In genomic region chr1:75423616-75424015, GRCh38 we compare ENCODE assay signal across 1 cellular context.
TF ChIP-seq lines count a peak whose summit lies in the region.

No MANE protein-coding gene starts in this region.

TF ChIP-seq in K562, 482 proteins besides CTCF, POLR2A, EP300 and RAD21 (continued from another document and continues in another):
- TF ChIP-seq MBD1 (CRISPR knock-in tag; IDR thresholded peaks at IDR 0.05) (no peak), RNF219 (CRISPR knock-in tag; IDR thresholded peaks at IDR 0.05) (no peak), ZKSCAN8 (CRISPR knock-in tag; IDR thresholded peaks at IDR 0.05) (no peak), PHF8 (IDR thresholded peaks at IDR 0.05; ENCODE audit: borderline replicate concordance, low read length) (no peak), ZNF232 (CRISPR knock-in tag; IDR thresholded peaks at IDR 0.05) (no peak), RBM14 (IDR thresholded peaks at IDR 0.05; ENCODE audit: borderline replicate concordance, insufficient read depth, low read depth, low read length) (no peak), CBFB (CRISPR knock-in tag; IDR thresholded peaks at IDR 0.05) (no peak), KDM5B (IDR thresholded peaks at IDR 0.05; ENCODE audit: insufficient replicate concordance, low read depth, low read length) (no peak), ARID2 (IDR thresholded peaks at IDR 0.05) (no peak), PTBP1 (IDR thresholded peaks at IDR 0.05; ENCODE audit: low read depth, low read length) (no peak), RHOXF2B (CRISPR knock-in tag; conservative IDR thresholded peaks at IDR 0.05) (no peak), NR3C1 (CRISPR knock-in tag; IDR thresholded peaks at IDR 0.05) (no peak), HMGN3 (IDR thresholded peaks at IDR 0.05; ENCODE audit: borderline replicate concordance, extremely low read depth, insufficient read length, low read depth, low read length) (no peak), EP400 (IDR thresholded peaks at IDR 0.05) (no peak), PML (IDR thresholded peaks at IDR 0.05; ENCODE audit: low read length) (0 out of 2 replicates have a peak, but pooled peaks have one; percentile 37), ZKSCAN1 (IDR thresholded peaks at IDR 0.05; ENCODE audit: low read depth, low read length) (no peak), CCNT2 (IDR thresholded peaks at IDR 0.05; ENCODE audit: borderline replicate concordance, extremely low read depth, insufficient read length, low read depth, low read length) (peak; percentile 61), REST (CRISPR knock-in tag; IDR thresholded peaks at IDR 0.05; ENCODE audit: low read depth) (no peak), JUNB (CRISPR knock-in tag; conservative IDR thresholded peaks at IDR 0.05) (no peak), ZNF696 (CRISPR knock-in tag; conservative IDR thresholded peaks at IDR 0.05) (no peak), CBX8 (IDR thresholded peaks at IDR 0.05; ENCODE audit: borderline replicate concordance, extremely low read depth, low read depth, low read length, poor library complexity, severe bottlenecking) (no peak), RAD51 (IDR thresholded peaks at IDR 0.05; ENCODE audit: borderline replicate concordance, low read depth) (no peak), L3MBTL2 (IDR thresholded peaks at IDR 0.05) (no peak), ZNF589 (CRISPR knock-in tag; IDR thresholded peaks at IDR 0.05; ENCODE audit: low read depth) (no peak), NFIX (CRISPR knock-in tag; IDR thresholded peaks at IDR 0.05; ENCODE audit: low read depth) (no peak), FOSL1 (tag; conservative IDR thresholded peaks at IDR 0.05) (peak; percentile 48), ZFP1 (CRISPR knock-in tag; IDR thresholded peaks at IDR 0.05) (no peak), POLR3G (IDR thresholded peaks at IDR 0.05; ENCODE audit: extremely low read depth, insufficient read length, insufficient replicate concordance) (no peak), FOXP1 (CRISPR knock-in tag; IDR thresholded peaks at IDR 0.05) (no peak), ZNF41 (CRISPR knock-in tag; conservative IDR thresholded peaks at IDR 0.05) (no peak), HNRNPL (IDR thresholded peaks at IDR 0.05; ENCODE audit: low read depth, low read length) (no peak), KLF6 (CRISPR knock-in tag; IDR thresholded peaks at IDR 0.05; ENCODE audit: borderline replicate concordance) (no peak), ZNF408 (CRISPR knock-in tag; IDR thresholded peaks at IDR 0.05; ENCODE audit: low read depth) (no peak), CHD4 (IDR thresholded peaks at IDR 0.05; ENCODE audit: insufficient read depth, insufficient replicate concordance, low read depth, low read length, poor library complexity, severe bottlenecking) (no peak), DDX20 (tag; IDR thresholded peaks at IDR 0.05; ENCODE audit: low read depth) (no peak), DACH1 (IDR thresholded peaks at IDR 0.05; ENCODE audit: partially characterized antibody) (peak; percentile 85), SIN3B (IDR thresholded peaks at IDR 0.05; ENCODE audit: low read depth) (no peak), ZNF184 (CRISPR knock-in tag; IDR thresholded peaks at IDR 0.05) (no peak), PHF20 (IDR thresholded peaks at IDR 0.05; ENCODE audit: partially characterized antibody) (no peak), FOXJ3 (CRISPR knock-in tag; IDR thresholded peaks at IDR 0.05) (no peak), PPARD (CRISPR knock-in tag; IDR thresholded peaks at IDR 0.05) (no peak), TEAD4 (IDR thresholded peaks at IDR 0.05; ENCODE audit: low read length) (peak; percentile 76), TEAD4 (CRISPR knock-in tag; IDR thresholded peaks at IDR 0.05; ENCODE audit: borderline replicate concordance) (no peak), PRMT5 (CRISPR knock-in tag; IDR thresholded peaks at IDR 0.05) (no peak), TAF7 (tag; IDR thresholded peaks at IDR 0.05) (no peak), GATAD2B (IDR thresholded peaks at IDR 0.05; ENCODE audit: borderline replicate concordance) (no peak)
- TF ChIP-seq, protein P1, sequence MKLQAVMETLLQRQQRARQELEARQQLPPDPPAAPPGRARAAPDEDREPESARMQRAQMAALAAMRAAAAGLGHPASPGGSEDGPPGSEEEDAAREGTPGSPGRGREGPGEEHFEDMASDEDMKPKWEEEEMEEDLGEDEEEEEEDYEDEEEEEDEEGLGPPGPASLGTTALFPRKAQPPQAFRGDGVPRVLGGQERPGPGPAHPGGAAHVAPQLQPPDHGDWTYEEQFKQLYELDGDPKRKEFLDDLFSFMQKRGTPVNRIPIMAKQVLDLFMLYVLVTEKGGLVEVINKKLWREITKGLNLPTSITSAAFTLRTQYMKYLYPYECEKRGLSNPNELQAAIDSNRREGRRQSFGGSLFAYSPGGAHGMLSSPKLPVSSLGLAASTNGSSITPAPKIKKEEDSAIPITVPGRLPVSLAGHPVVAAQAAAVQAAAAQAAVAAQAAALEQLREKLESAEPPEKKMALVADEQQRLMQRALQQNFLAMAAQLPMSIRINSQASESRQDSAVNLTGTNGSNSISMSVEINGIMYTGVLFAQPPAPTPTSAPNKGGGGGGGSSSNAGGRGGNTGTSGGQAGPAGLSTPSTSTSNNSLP (IDR thresholded peaks at IDR 0.05; ENCODE audit: borderline replicate concordance, low read depth, low read length) = no peak
- TF ChIP-seq, protein P2, sequence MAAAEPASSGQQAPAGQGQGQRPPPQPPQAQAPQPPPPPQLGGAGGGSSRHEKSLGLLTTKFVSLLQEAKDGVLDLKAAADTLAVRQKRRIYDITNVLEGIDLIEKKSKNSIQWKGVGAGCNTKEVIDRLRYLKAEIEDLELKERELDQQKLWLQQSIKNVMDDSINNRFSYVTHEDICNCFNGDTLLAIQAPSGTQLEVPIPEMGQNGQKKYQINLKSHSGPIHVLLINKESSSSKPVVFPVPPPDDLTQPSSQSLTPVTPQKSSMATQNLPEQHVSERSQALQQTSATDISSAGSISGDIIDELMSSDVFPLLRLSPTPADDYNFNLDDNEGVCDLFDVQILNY (CRISPR knock-in tag; IDR thresholded peaks at IDR 0.05) = no peak
- TF ChIP-seq, protein P3, sequence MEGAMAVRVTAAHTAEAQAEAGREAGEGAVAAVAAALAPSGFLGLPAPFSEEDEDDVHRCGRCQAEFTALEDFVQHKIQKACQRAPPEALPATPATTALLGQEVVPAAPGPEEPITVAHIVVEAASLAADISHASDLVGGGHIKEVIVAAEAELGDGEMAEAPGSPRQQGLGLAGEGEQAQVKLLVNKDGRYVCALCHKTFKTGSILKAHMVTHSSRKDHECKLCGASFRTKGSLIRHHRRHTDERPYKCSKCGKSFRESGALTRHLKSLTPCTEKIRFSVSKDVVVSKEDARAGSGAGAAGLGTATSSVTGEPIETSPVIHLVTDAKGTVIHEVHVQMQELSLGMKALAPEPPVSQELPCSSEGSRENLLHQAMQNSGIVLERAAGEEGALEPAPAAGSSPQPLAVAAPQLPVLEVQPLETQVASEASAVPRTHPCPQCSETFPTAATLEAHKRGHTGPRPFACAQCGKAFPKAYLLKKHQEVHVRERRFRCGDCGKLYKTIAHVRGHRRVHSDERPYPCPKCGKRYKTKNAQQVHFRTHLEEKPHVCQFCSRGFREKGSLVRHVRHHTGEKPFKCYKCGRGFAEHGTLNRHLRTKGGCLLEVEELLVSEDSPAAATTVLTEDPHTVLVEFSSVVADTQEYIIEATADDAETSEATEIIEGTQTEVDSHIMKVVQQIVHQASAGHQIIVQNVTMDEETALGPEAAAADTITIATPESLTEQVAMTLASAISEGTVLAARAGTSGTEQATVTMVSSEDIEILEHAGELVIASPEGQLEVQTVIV (CRISPR knock-in tag; IDR thresholded peaks at IDR 0.05; ENCODE audit: borderline replicate concordance) = no peak
- TF ChIP-seq, protein P4, sequence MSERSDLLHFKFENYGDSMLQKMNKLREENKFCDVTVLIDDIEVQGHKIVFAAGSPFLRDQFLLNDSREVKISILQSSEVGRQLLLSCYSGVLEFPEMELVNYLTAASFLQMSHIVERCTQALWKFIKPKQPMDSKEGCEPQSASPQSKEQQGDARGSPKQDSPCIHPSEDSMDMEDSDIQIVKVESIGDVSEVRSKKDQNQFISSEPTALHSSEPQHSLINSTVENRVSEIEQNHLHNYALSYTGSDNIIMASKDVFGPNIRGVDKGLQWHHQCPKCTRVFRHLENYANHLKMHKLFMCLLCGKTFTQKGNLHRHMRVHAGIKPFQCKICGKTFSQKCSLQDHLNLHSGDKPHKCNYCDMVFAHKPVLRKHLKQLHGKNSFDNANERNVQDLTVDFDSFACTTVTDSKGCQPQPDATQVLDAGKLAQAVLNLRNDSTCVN (CRISPR knock-in tag; IDR thresholded peaks at IDR 0.05) = no peak
- TF ChIP-seq, protein P5, sequence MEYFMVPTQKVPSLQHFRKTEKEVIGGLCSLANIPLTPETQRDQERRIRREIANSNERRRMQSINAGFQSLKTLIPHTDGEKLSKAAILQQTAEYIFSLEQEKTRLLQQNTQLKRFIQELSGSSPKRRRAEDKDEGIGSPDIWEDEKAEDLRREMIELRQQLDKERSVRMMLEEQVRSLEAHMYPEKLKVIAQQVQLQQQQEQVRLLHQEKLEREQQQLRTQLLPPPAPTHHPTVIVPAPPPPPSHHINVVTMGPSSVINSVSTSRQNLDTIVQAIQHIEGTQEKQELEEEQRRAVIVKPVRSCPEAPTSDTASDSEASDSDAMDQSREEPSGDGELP (CRISPR knock-in tag; IDR thresholded peaks at IDR 0.05; ENCODE audit: borderline replicate concordance) = no peak
- TF ChIP-seq, protein P6, sequence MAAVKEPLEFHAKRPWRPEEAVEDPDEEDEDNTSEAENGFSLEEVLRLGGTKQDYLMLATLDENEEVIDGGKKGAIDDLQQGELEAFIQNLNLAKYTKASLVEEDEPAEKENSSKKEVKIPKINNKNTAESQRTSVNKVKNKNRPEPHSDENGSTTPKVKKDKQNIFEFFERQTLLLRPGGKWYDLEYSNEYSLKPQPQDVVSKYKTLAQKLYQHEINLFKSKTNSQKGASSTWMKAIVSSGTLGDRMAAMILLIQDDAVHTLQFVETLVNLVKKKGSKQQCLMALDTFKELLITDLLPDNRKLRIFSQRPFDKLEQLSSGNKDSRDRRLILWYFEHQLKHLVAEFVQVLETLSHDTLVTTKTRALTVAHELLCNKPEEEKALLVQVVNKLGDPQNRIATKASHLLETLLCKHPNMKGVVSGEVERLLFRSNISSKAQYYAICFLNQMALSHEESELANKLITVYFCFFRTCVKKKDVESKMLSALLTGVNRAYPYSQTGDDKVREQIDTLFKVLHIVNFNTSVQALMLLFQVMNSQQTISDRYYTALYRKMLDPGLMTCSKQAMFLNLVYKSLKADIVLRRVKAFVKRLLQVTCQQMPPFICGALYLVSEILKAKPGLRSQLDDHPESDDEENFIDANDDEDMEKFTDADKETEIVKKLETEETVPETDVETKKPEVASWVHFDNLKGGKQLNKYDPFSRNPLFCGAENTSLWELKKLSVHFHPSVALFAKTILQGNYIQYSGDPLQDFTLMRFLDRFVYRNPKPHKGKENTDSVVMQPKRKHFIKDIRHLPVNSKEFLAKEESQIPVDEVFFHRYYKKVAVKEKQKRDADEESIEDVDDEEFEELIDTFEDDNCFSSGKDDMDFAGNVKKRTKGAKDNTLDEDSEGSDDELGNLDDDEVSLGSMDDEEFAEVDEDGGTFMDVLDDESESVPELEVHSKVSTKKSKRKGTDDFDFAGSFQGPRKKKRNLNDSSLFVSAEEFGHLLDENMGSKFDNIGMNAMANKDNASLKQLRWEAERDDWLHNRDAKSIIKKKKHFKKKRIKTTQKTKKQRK (IDR thresholded peaks at IDR 0.05; ENCODE audit: borderline replicate concordance, low read depth, low read length) = no peak
